ENCODE assay signal across 8 cellular contexts in genomic region chr7:32890553-32891045, GRCh38. TPM values are rescaled to one million over a fixed set of nuclear protein-coding genes. Genes with fewer than 3 reads are reported as not detected.
DNase-seq lines count a peak whose midpoint lies in the region; TF ChIP-seq lines count a peak whose summit lies in the region.

No MANE protein-coding gene starts in this region.

- no peaks in the 10 kb centered on the region for H3K9me3 Mint-ChIP-seq in T-helper 1 cell treated with Interleukin-12 subunit alpha and Interleukin-12 subunit beta and Interleukin-4 antibody, amounts not matched to agents 30 μg/mL and 1 μg/mL, for 36 hours

- H3K27me3 Mint-ChIP-seq in T-helper 1 cell treated with Interleukin-12 subunit alpha and Interleukin-12 subunit beta and Interleukin-4 antibody, amounts not matched to agents 30 μg/mL and 1 μg/mL, for 36 hours (ENCODE audit: low read depth): no peaks in the 10 kb centered on the region

- H2AK5ac ChIP-seq in mesenchymal stem cell (ENCODE audit: low read length, severe bottlenecking): no peak overlapping the region

- H3K9me3 ChIP-seq in MG63 (no peaks in the 10 kb centered on the region), colonic mucosa (no peaks in the 10 kb centered on the region), mesenchymal stem cell (ENCODE audit: control insufficient read depth, low read length) (no peaks in the 10 kb centered on the region), suprapubic skin (no peaks in the 10 kb centered on the region)

- peaks cover 20% of the 10 kb centered on the region for H3K36me3 Mint-ChIP-seq in T-helper 1 cell treated with Interleukin-12 subunit alpha and Interleukin-12 subunit beta and Interleukin-4 antibody, amounts not matched to agents 30 μg/mL and 1 μg/mL, for 36 hours (ENCODE audit: low read depth)

- H2BK120ac ChIP-seq in mesenchymal stem cell (ENCODE audit: low read depth, low read length): peak overlapping the region; percentile 15

- H3K36me3 ChIP-seq in MG63 (peaks cover 3% of the 10 kb centered on the region; the same call in 1 of the 2 replicates), colonic mucosa (no peaks in the 10 kb centered on the region), mesenchymal stem cell (ENCODE audit: control insufficient read depth in 1 of 2, insufficient read depth in 2 of 2, low read depth in 1 of 2, low read length in 2 of 2) (no peaks in the 10 kb centered on the region), suprapubic skin (no peaks in the 10 kb centered on the region)

- peak; percentile 27 for DNase-seq in stimulated activated CD4-positive, alpha-beta T cell treated with anti-CD3 and anti-CD28 coated beads, Interleukin-1b, Interleukin-23, amount 100 ng/mL, for 48 hours
- DNase-seq in stimulated activated CD4-positive, alpha-beta T cell treated with anti-CD3 and anti-CD28 coated beads, Interleukin-2, amount 100 ng/mL, for 48 hours: no peak
- peak; percentile 72 for DNase-seq in HCEC 1CT
- peak; percentile 15 for DNase-seq in MG63
- DNase-seq in colonic mucosa: peak; percentile 66
- DNase-seq in mesenchymal stem cell: peak; percentile 90
- no peak for DNase-seq in suprapubic skin (ENCODE audit: low spot score in 2 of 2)

- no peak for TF ChIP-seq POLR2A in suprapubic skin (IDR thresholded peaks at IDR 0.05)

- intact Hi-C loops in colonic mucosa (cut with DNase I): no loop called here

- peak overlapping the region; percentile 19 for H2BK5ac ChIP-seq in mesenchymal stem cell (ENCODE audit: low read depth, low read length, poor library complexity, severe bottlenecking)

- no peak overlapping the region for H2BK12ac ChIP-seq in mesenchymal stem cell (ENCODE audit: low read length in 2 of 2)

- H3K18ac ChIP-seq in mesenchymal stem cell (ENCODE audit: low read depth in 1 of 2, low read length in 2 of 2): peak overlapping the region; percentile 60 to 61

- WGBS in mesenchymal stem cell: 0% methylated on average over 8 of the region's 17 CpGs
- WGBS in suprapubic skin: under 1% methylated on average over 17 of the region's 17 CpGs

- TF ChIP-seq EP300 in suprapubic skin (IDR thresholded peaks at IDR 0.05): no peak

- no peak for TF ChIP-seq CTCF in colonic mucosa (IDR thresholded peaks at IDR 0.05)
- TF ChIP-seq CTCF in suprapubic skin (IDR thresholded peaks at IDR 0.05): no peak

- H2AFZ ChIP-seq in mesenchymal stem cell (ENCODE audit: low read depth, low read length): no peak overlapping the region

- H4K8ac ChIP-seq in mesenchymal stem cell (ENCODE audit: low read length): no peak overlapping the region

- peak overlapping the region; percentile 86 for H3K4me3 Mint-ChIP-seq in T-helper 1 cell treated with Interleukin-12 subunit alpha and Interleukin-12 subunit beta and Interleukin-4 antibody, amounts not matched to agents 30 μg/mL and 1 μg/mL, for 36 hours

- no peaks in the 10 kb centered on the region for H3K79me1 ChIP-seq in mesenchymal stem cell (replicated peaks; ENCODE audit: low read length, poor library complexity, severe bottlenecking)

- no peak overlapping the region for H2BK15ac ChIP-seq in mesenchymal stem cell (ENCODE audit: low read depth, poor library complexity, severe bottlenecking)

- H3K27ac Mint-ChIP-seq in T-helper 1 cell treated with Interleukin-12 subunit alpha and Interleukin-12 subunit beta and Interleukin-4 antibody, amounts not matched to agents 30 μg/mL and 1 μg/mL, for 36 hours: peak overlapping the region; percentile 87

- H3K4ac ChIP-seq in mesenchymal stem cell (ENCODE audit: low read depth in 1 of 2, low read length in 2 of 2): peak overlapping the region in 1 of 2 experiments; percentile 96

- peaks cover 54% of the 10 kb centered on the region for H3K4me1 Mint-ChIP-seq in T-helper 1 cell treated with Interleukin-12 subunit alpha and Interleukin-12 subunit beta and Interleukin-4 antibody, amounts not matched to agents 30 μg/mL and 1 μg/mL, for 36 hours (ENCODE audit: low read depth)

- H3K9ac ChIP-seq in colonic mucosa (ENCODE audit: low read depth in 2 of 2, low read length in 2 of 2): peak overlapping the region; percentile 95 to 97
- H3K9ac ChIP-seq in mesenchymal stem cell (ENCODE audit: low read length): peak overlapping the region; percentile 100

- H3K23ac ChIP-seq in mesenchymal stem cell (ENCODE audit: low read length in 2 of 2): no peak overlapping the region

- H3K4me3 ChIP-seq in MG63 (peak overlapping the region; percentile 68), colonic mucosa (peak overlapping the region; percentile 54), mesenchymal stem cell (ENCODE audit: insufficient read depth in 1 of 2, low read depth in 1 of 2, low read length in 2 of 2) (peak overlapping the region; percentile 96 to 97), suprapubic skin (peak overlapping the region; percentile 98)

- no peak overlapping the region for H4K91ac ChIP-seq in mesenchymal stem cell (ENCODE audit: low read length)

- H3K4me1 ChIP-seq in colonic mucosa (peaks cover 6% of the 10 kb centered on the region), mesenchymal stem cell (ENCODE audit: control insufficient read depth, insufficient read depth, low read depth, low read length) (peaks cover 9% of the 10 kb centered on the region), suprapubic skin (peaks cover 52% of the 10 kb centered on the region)

- H3K14ac ChIP-seq in mesenchymal stem cell (ENCODE audit: low read length in 2 of 2): no peak overlapping the region

- H3K4me2 ChIP-seq in mesenchymal stem cell (ENCODE audit: low read length, poor library complexity, severe bottlenecking): peak overlapping the region; percentile 61

- H3K27me3 ChIP-seq in MG63 (no peaks in the 10 kb centered on the region), colonic mucosa (no peaks in the 10 kb centered on the region), mesenchymal stem cell (ENCODE audit: control insufficient read depth in 1 of 2, insufficient read depth in 1 of 2, low read length in 2 of 2) (no peaks in the 10 kb centered on the region), suprapubic skin (no peaks in the 10 kb centered on the region)

- H3K27ac ChIP-seq in colonic mucosa (peak overlapping the region; percentile 99), mesenchymal stem cell (ENCODE audit: low read length, poor library complexity, severe bottlenecking) (peak overlapping the region; percentile 79), suprapubic skin (peak overlapping the region; percentile 100)

RNA-seq across cellular contexts. Expression of gene KBTBD2, which starts 1.0 kb away (rescaled TPM):
- total RNA-seq in MG63 (2014; rRNA removed; shearing (Covaris generic); ENCODE audit: low replicate concordance): 23.4 and 34.0 TPM in 2 replicates
- total RNA-seq in colonic mucosa (10 to 100 TPM; 18.2 to 33.0 TPM), suprapubic skin (10 to 100 TPM; 23.4 to 35.9 (median 30.8) TPM)
- 16.5 TPM for polyA plus RNA-seq in mesenchymal stem cell (2013, experiment 1 of 2)
- polyA plus RNA-seq in mesenchymal stem cell (2013, experiment 2 of 2): 18.2 TPM

Comparison
In these comparisons a context has a peak if more than half of its experiments do, and no peak if none do; other contexts are left out.
1. DNase-seq: peak in stimulated activated CD4-positive, alpha-beta T cell treated with anti-CD3 and anti-CD28 coated beads, Interleukin-1b, Interleukin-23, amount 100 ng/mL, for 48 hours (single experiment), HCEC 1CT (single experiment), MG63 (single experiment), colonic mucosa (single experiment) and mesenchymal stem cell (single experiment); none in stimulated activated CD4-positive, alpha-beta T cell treated with anti-CD3 and anti-CD28 coated beads, Interleukin-2, amount 100 ng/mL, for 48 hours (0 of 2) and suprapubic skin (0 of 2).
2. Peak in every context shown above with its lines, with median percentiles within 50 percentile points of each other: H3K4me3 ChIP-seq and H3K27ac ChIP-seq.